Comparison of ENCODE assay signal across 10 cellular contexts in genomic region chr3:138842483-138843188, GRCh38. TPM values are rescaled to one million over a fixed set of nuclear protein-coding genes. Genes with fewer than 3 reads are reported as not detected.
DNase-seq lines count a peak whose midpoint lies in the region; ATAC-seq and TF ChIP-seq lines count a peak whose summit lies in the region.
"Had no signal": no experiment of that assay in that cellular context is flagged by ENCODE, and none has a peak within 500 bp of the region (broad histone marks: within the 10 kb centered on the region; RNA-seq: fewer than 3 reads in every experiment).

No MANE protein-coding gene starts in this region.

- no peak overlapping the region for H3K4me3 ChIP-seq in neural progenitor cell
- H3K4me3 ChIP-seq: MG63 had no signal

- H3K79me2 ChIP-seq in neural progenitor cell (ENCODE audit: low read depth), result no peaks in the 10 kb centered on the region

- H2AFZ ChIP-seq in neural progenitor cell (replicated peaks), result no peak overlapping the region

- ATAC-seq in GM19043 (IDR thresholded peaks at IDR 0.05; ENCODE audit: low read depth, unreplicated experiment) (peak; percentile 70), HG02798 (IDR thresholded peaks at IDR 0.05; ENCODE audit: poor library complexity, unreplicated experiment) (peak; percentile 65)

- H3F3A ChIP-seq in neural progenitor cell (ENCODE audit: low read depth), result peaks cover 31% of the 10 kb centered on the region

- peaks cover 6% of the 10 kb centered on the region for H3K27me3 Mint-ChIP-seq in neural progenitor cell (ENCODE audit: insufficient read depth, low read depth)
- no peaks in the 10 kb centered on the region for H3K27me3 Mint-ChIP-seq in activated CD4-positive, alpha-beta T cell treated with anti-CD3 and anti-CD28 coated beads, Interleukin-2, amount 10 ng/mL, durations not matched to agents 24 days and 14 days
- H3K27me3 Mint-ChIP-seq in Calu3 (ENCODE audit: unreplicated experiment), result no peaks in the 10 kb centered on the region

- CTCF ChIA-PET in Calu3 (lab: Charles Lee), result interaction anchor here (0.6 to 1.3 kb wide), 3 partner anchors 21 to 505 kb away, joined by 3 read pairs; no protein-coding TSS in a partner anchor

- H3K36me3 Mint-ChIP-seq in neural progenitor cell, result no peaks in the 10 kb centered on the region
- H3K36me3 Mint-ChIP-seq in activated CD4-positive, alpha-beta T cell treated with anti-CD3 and anti-CD28 coated beads, Interleukin-2, amount 10 ng/mL, durations not matched to agents 24 days and 14 days (ENCODE audit: low read depth), result no peaks in the 10 kb centered on the region
- no peaks in the 10 kb centered on the region for H3K36me3 Mint-ChIP-seq in Calu3 (ENCODE audit: insufficient read depth, unreplicated experiment)

- intact Hi-C loops in activated CD4-positive, alpha-beta T cell treated with anti-CD3 and anti-CD28 coated beads, Interleukin-2, amount 10 ng/mL, durations not matched to agents 24 days and 14 days (cut with micrococcal nuclease), result no loop called here
- intact Hi-C loops in Calu3 (cut with micrococcal nuclease; ENCODE audit: unreplicated experiment), result no loop called here

- no peaks in the 10 kb centered on the region for H4K20me1 ChIP-seq in neural progenitor cell (ENCODE audit: low read depth)

- H3K27ac ChIP-seq in neural progenitor cell, result no peak overlapping the region

- no peak overlapping the region for H3K9ac ChIP-seq in neural progenitor cell

- H3K9me3 Mint-ChIP-seq in neural progenitor cell, result no peaks in the 10 kb centered on the region
- H3K9me3 Mint-ChIP-seq in activated CD4-positive, alpha-beta T cell treated with anti-CD3 and anti-CD28 coated beads, Interleukin-2, amount 10 ng/mL, durations not matched to agents 24 days and 14 days, result no peaks in the 10 kb centered on the region
- H3K9me3 Mint-ChIP-seq in Calu3 (ENCODE audit: low read depth, unreplicated experiment), result no peaks in the 10 kb centered on the region

- H3K4me3 Mint-ChIP-seq in neural progenitor cell (no peak overlapping the region), Calu3 (ENCODE audit: low read depth, unreplicated experiment) (no peak overlapping the region)
- no peak overlapping the region for H3K4me3 Mint-ChIP-seq in activated CD4-positive, alpha-beta T cell treated with anti-CD3 and anti-CD28 coated beads, Interleukin-2, amount 10 ng/mL, durations not matched to agents 24 days and 14 days

- TF ChIP-seq CTCF in neural progenitor cell (IDR thresholded peaks at IDR 0.05), result no peak
- no peak for TF ChIP-seq CTCF in Calu3 (IDR thresholded peaks at IDR 0.05; ENCODE audit: unreplicated experiment)

- DNase-seq in NOMO-1 treated with dmso at 0.1 percent for 144 hours (lab: John Stamatoyannopoulos, UW; ENCODE audit: unreplicated experiment), result peak; percentile 89
- DNase-seq in neural progenitor cell (ENCODE audit: low spot score), result no peak
- no peak for DNase-seq in activated CD4-positive, alpha-beta T cell treated with anti-CD3 and anti-CD28 coated beads, Interleukin-2, amount 10 ng/mL, durations not matched to agents 24 days and 14 days
- no peak for DNase-seq in NCI-H524 treated with DMSO at 0.1 percent for 48 hours (lab: John Stamatoyannopoulos, UW)
- no peak for DNase-seq in Calu3
- no peak for DNase-seq in hepatic stellate cell (ENCODE audit: low spot score)
- DNase-seq: activated CD4-positive, alpha-beta T cell treated with anti-CD3 and anti-CD28 coated beads, Interleukin-2, amount 50 U/mL, for 1 hour; MG63 had no signal

- no TSS peak for BruUV-seq in Calu3 (replicated peaks; lab: Mats Ljungman, UMichigan)

- H3K27ac Mint-ChIP-seq in neural progenitor cell, result peak overlapping the region; percentile 54
- H3K27ac Mint-ChIP-seq in activated CD4-positive, alpha-beta T cell treated with anti-CD3 and anti-CD28 coated beads, Interleukin-2, amount 10 ng/mL, durations not matched to agents 24 days and 14 days, result no peak overlapping the region
- no peak overlapping the region for H3K27ac Mint-ChIP-seq in Calu3 (ENCODE audit: unreplicated experiment)

- H3K4me2 ChIP-seq in neural progenitor cell, result no peak overlapping the region

- H3K4me1 ChIP-seq in neural progenitor cell, result peaks cover 20% of the 10 kb centered on the region

- no peaks in the 10 kb centered on the region for H3K9me3 ChIP-seq in neural progenitor cell (ENCODE audit: low read depth)

- H3K27me3 ChIP-seq in neural progenitor cell, result no peaks in the 10 kb centered on the region
- H3K27me3 ChIP-seq: MG63 had no signal

- peaks cover 3% of the 10 kb centered on the region for H3K4me1 Mint-ChIP-seq in neural progenitor cell
- no peaks in the 10 kb centered on the region for H3K4me1 Mint-ChIP-seq in activated CD4-positive, alpha-beta T cell treated with anti-CD3 and anti-CD28 coated beads, Interleukin-2, amount 10 ng/mL, durations not matched to agents 24 days and 14 days
- H3K4me1 Mint-ChIP-seq in Calu3 (ENCODE audit: low read depth, unreplicated experiment), result no peaks in the 10 kb centered on the region

- H3K36me3 ChIP-seq in neural progenitor cell, result no peaks in the 10 kb centered on the region
- H3K36me3 ChIP-seq: MG63 had no signal

RNA-seq across cellular contexts. Expression of gene PIK3CB, which starts 7.9 kb away (rescaled TPM):
- total RNA-seq in neural progenitor cell (ENCODE audit: low replicate concordance) (11.1 and 17.7 TPM in 2 replicates), Calu3 (2022) (52.6 and 59.3 TPM in 2 replicates)
- 17.6 and 18.1 TPM in 2 replicates for total RNA-seq in activated CD4-positive, alpha-beta T cell treated with anti-CD3 and anti-CD28 coated beads, Interleukin-2, amount 10 ng/mL, durations not matched to agents 24 days and 14 days
